Comparison of ENCODE assay signal across 2 cellular contexts in genomic region chr7:102320601-102321350, GRCh38.
A peak's percentile ranks its signal among the peaks of the same experiment; 100 is the strongest.
TF ChIP-seq lines count a peak whose summit lies in the region.

No MANE protein-coding gene starts in this region.

TF ChIP-seq in HEK293, 187 proteins besides CTCF, POLR2A, EP300 and RAD21:
- TF ChIP-seq ZBTB1 (tag by site-specific recombination; IDR thresholded peaks at IDR 0.05) (no peak), AEBP2 (tag by site-specific recombination; IDR thresholded peaks at IDR 0.05; ENCODE audit: borderline replicate concordance) (no peak), ZNF433 (tag by site-specific recombination; IDR thresholded peaks at IDR 0.05; ENCODE audit: low read depth) (no peak), ZNF555 (tag by site-specific recombination; conservative IDR thresholded peaks at IDR 0.05) (no peak), ZFHX2 (tag by site-specific recombination; conservative IDR thresholded peaks at IDR 0.05) (0 out of 2 replicates have a peak, but pooled peaks have one; percentile 31), ZNF654 (tag by site-specific recombination; IDR thresholded peaks at IDR 0.05; ENCODE audit: low read depth) (no peak), ZNF692 (tag by site-specific recombination; IDR thresholded peaks at IDR 0.05) (no peak), ZBTB26 (tag by site-specific recombination; optimal IDR thresholded peaks at IDR 0.05) (peak; percentile 18), EGR2 (tag by site-specific recombination; IDR thresholded peaks at IDR 0.05; ENCODE audit: low read depth) (0 out of 2 replicates have a peak, but pooled peaks have one; percentile 27), ZNF394 (tag by site-specific recombination; IDR thresholded peaks at IDR 0.05; ENCODE audit: borderline replicate concordance) (no peak)

TF ChIP-seq in H1, 55 proteins besides CTCF, POLR2A, EP300 and RAD21:
- TF ChIP-seq POLR2AphosphoS5 (IDR thresholded peaks at IDR 0.05; ENCODE audit: low read depth, low read length) (0 out of 2 replicates have a peak, but pooled peaks have one; percentile 31), MAX (IDR thresholded peaks at IDR 0.05) (0 out of 2 replicates have a peak, but pooled peaks have one; percentile 1), KDM1A (IDR thresholded peaks at IDR 0.05; ENCODE audit: borderline replicate concordance, low read length) (peak; percentile 38; the same call in 1 of the 2 replicates), KDM5A (IDR thresholded peaks at IDR 0.05; ENCODE audit: low read length) (no peak), MAFK (IDR thresholded peaks at IDR 0.05; ENCODE audit: low read depth, low read length) (no peak), HDAC2 (IDR thresholded peaks at IDR 0.05; ENCODE audit: borderline replicate concordance in 1 of 2, low read depth in 2 of 2, low read length in 2 of 2) (no peak), TBP (IDR thresholded peaks at IDR 0.05; ENCODE audit: low read depth, low read length) (no peak), FOSL1 (IDR thresholded peaks at IDR 0.05; ENCODE audit: insufficient read depth, low read depth, low read length) (no peak)
TF ChIP-seq in H1: peak in this region for 3.
